1 cellular context compared by ENCODE assay signal in genomic region chr2:45128580-45128997, GRCh38.
TF ChIP-seq lines count a peak whose summit lies in the region.

No MANE protein-coding gene starts in this region.

TF ChIP-seq in SK-N-SH, 30 proteins besides CTCF, POLR2A, EP300 and RAD21 (continued from another document):
- TF ChIP-seq REST (IDR thresholded peaks at IDR 0.05; ENCODE audit: low read depth, low read length) (peak; percentile 78), MXI1 (IDR thresholded peaks at IDR 0.05; ENCODE audit: low read depth, low read length) (no peak), NFIC (IDR thresholded peaks at IDR 0.05; ENCODE audit: borderline replicate concordance) (peak; percentile 100), MAX (IDR thresholded peaks at IDR 0.05; ENCODE audit: low read depth) (peak; percentile 92), CHD2 (IDR thresholded peaks at IDR 0.05; ENCODE audit: low read length, partially characterized antibody) (no peak), GABPA (IDR thresholded peaks at IDR 0.05; ENCODE audit: low read depth) (no peak), MEF2A (IDR thresholded peaks at IDR 0.05; ENCODE audit: borderline replicate concordance, low read depth) (peak; percentile 73; the same call in 1 of the 2 replicates), JUND (IDR thresholded peaks at IDR 0.05) (peak; percentile 100), ELF1 (IDR thresholded peaks at IDR 0.05) (peak; percentile 30; the same call in 1 of the 2 replicates), TEAD4 (IDR thresholded peaks at IDR 0.05; ENCODE audit: borderline replicate concordance, insufficient read depth) (peak; percentile 97), TAF1 (IDR thresholded peaks at IDR 0.05; ENCODE audit: borderline replicate concordance, low read depth, low read length) (no peak), PBX3 (IDR thresholded peaks at IDR 0.05) (peak; percentile 99), RCOR1 (IDR thresholded peaks at IDR 0.05; ENCODE audit: low read length) (0 out of 2 replicates have a peak, but pooled peaks have one; percentile 9), NRF1 (IDR thresholded peaks at IDR 0.05; ENCODE audit: low read depth, low read length) (no peak)
TF ChIP-seq in SK-N-SH: peak in this region for 17.
